In genomic region chr22:28864878-28865596, GRCh38 we compare ENCODE assay signal across 17 cellular contexts. TPM values are rescaled to one million over a fixed set of nuclear protein-coding genes. Genes with fewer than 3 reads are reported as not detected.
DNase-seq lines count a peak whose midpoint lies in the region; ATAC-seq, FAIRE-seq and TF ChIP-seq lines count a peak whose summit lies in the region.
"Had no signal": no experiment of that assay in that cellular context is flagged by ENCODE, and none has a peak within 500 bp of the region (broad histone marks: within the 10 kb centered on the region; RNA-seq: fewer than 3 reads in every experiment).

No MANE protein-coding gene starts in this region.

- 49% methylated on average over 7 of the region's 8 CpGs for WGBS in A549 (ENCODE audit: missing lambda C conversion rate)
- WGBS in pancreas, 2 donors: 41 to 45% methylated on average over 8 of the region's 8 CpGs
- 67 to 71% methylated on average over 8 of the region's 8 CpGs for WGBS in GM23248 (ENCODE audit: low coverage in 1 of 2, low lambda C conversion rate in 2 of 2, missing lambda C conversion rate in 2 of 2), 2 experiments

- in situ Hi-C loops in GM23248 (cut with MboI): loop anchor here (25.0 kb wide), 1 partner anchor 272 kb away; no protein-coding TSS in a partner anchor

- H3K27ac ChIP-seq in A549 (peak overlapping the region; percentile 57 to 70), VCaP (peak overlapping the region; percentile 63), left lung (no peak overlapping the region), pancreas (peak overlapping the region in 1 of 4 donors; percentile 39), GM23248 (no peak overlapping the region)

- TF ChIP-seq POLR2A in A549 (IDR thresholded peaks at IDR 0.05; ENCODE audit: low read length): no peak

- POLR2A ChIA-PET in A549 (lab: Yijun Ruan, JAX): no interaction called here

- FAIRE-seq in A549 (lab: Jason Lieb, UNC): no peak
- no peak for FAIRE-seq in pancreas (lab: Jason Lieb, UNC)

- no peak for TF ChIP-seq RAD21 in A549 (conservative IDR thresholded peaks at IDR 0.05 in 1 of 2, IDR thresholded peaks at IDR 0.05 in 1 of 2)

- CTCF ChIA-PET in A549 (lab: Yijun Ruan, JAX): interaction anchor here (1.4 kb wide), 1 partner anchor 10 kb away, joined by 3 read pairs; no protein-coding TSS in a partner anchor

- H3K9me3 ChIP-seq in A549: no peaks in the 10 kb centered on the region
- H3K9me3 ChIP-seq in left lung: no peaks in the 10 kb centered on the region
- H3K9me3 ChIP-seq in pancreas: no peaks in the 10 kb centered on the region
- no peaks in the 10 kb centered on the region for H3K9me3 ChIP-seq in GM23248 (ENCODE audit: low read depth)
- H3K9me3 ChIP-seq: HAP-1 had no signal

- TF ChIP-seq CTCF in A549 (IDR thresholded peaks at IDR 0.05): no peak
- no peak for TF ChIP-seq CTCF in VCaP (conservative IDR thresholded peaks at IDR 0.05)
- no peak for TF ChIP-seq CTCF in left lung (IDR thresholded peaks at IDR 0.05)
- no peak for TF ChIP-seq CTCF in pancreas (IDR thresholded peaks at IDR 0.05)

- H3K4me3 ChIP-seq in A549 (no peak overlapping the region), left lung (no peak overlapping the region), pancreas (no peak overlapping the region), GM23248 (no peak overlapping the region)
- H3K4me3 ChIP-seq: HAP-1 had no signal

- H2AFZ ChIP-seq in GM23248: no peak overlapping the region

- no peaks in the 10 kb centered on the region for H3K79me2 ChIP-seq in GM23248 (ENCODE audit: insufficient read depth)

- no peaks in the 10 kb centered on the region for H3K9me2 ChIP-seq in GM23248 (ENCODE audit: insufficient read depth)

- intact Hi-C loops in left lung (cut with DNase I): no loop called here
- intact Hi-C loops in pancreas (cut with DNase I): loop anchor here in 1 of 3 donors (5.0 kb wide), 1 partner anchor 172 kb away; no protein-coding TSS in a partner anchor

- H3K4me2 ChIP-seq in A549 (peak overlapping the region; percentile 68), GM23248 (ENCODE audit: unreplicated experiment) (no peak overlapping the region)

- H3K36me3 ChIP-seq in left lung (no peaks in the 10 kb centered on the region), pancreas (no peaks in the 10 kb centered on the region), GM23248 (ENCODE audit: low read depth) (no peaks in the 10 kb centered on the region)
- H3K36me3 ChIP-seq: HAP-1 had no signal

- no peaks in the 10 kb centered on the region for H4K20me1 ChIP-seq in GM23248 (ENCODE audit: insufficient read depth)

- H3K4me1 ChIP-seq in A549 (peaks cover 17% of the 10 kb centered on the region), left lung (no peaks in the 10 kb centered on the region), pancreas (peaks cover 0 to 11% (median 11%) of the 10 kb centered on the region in 3 donors), GM23248 (ENCODE audit: insufficient read depth) (no peaks in the 10 kb centered on the region)
- H3K4me1 ChIP-seq: HAP-1 had no signal

- no peak overlapping the region for H3K9ac ChIP-seq in GM23248

- H3F3A ChIP-seq in GM23248 (ENCODE audit: insufficient read depth): no peaks in the 10 kb centered on the region

- TF ChIP-seq EP300 in A549 (IDR thresholded peaks at IDR 0.05): no peak

- peak; percentile 43 to 46; a peak in 3 of 6 replicates for ATAC-seq in A549
- ATAC-seq in left lung: peak; percentile 97
- peak in 3 of 4 donors; percentile 70 to 94 (median 91) for ATAC-seq in pancreas
- ATAC-seq in HG02642 (IDR thresholded peaks at IDR 0.05; ENCODE audit: poor library complexity, unreplicated experiment): no peak
- no peak for ATAC-seq in GM21526 (IDR thresholded peaks at IDR 0.05; ENCODE audit: low FRiP score, unreplicated experiment)

- no peaks in the 10 kb centered on the region for H3K27me3 ChIP-seq in left lung
- no peaks in the 10 kb centered on the region for H3K27me3 ChIP-seq in pancreas
- H3K27me3 ChIP-seq in GM23248 (replicated peaks; ENCODE audit: insufficient read depth): no peaks in the 10 kb centered on the region

- DNase-seq in A549 (ENCODE audit: low read depth in 1 of 2, low spot score in 1 of 2) (no peak), left lung (peak in 1 of 2 donors; percentile 40), pancreas (peak in 1 of 6 donors; percentile 17), GM23248 (no peak), NCI-H1436 (lab: John Stamatoyannopoulos, UW) (no peak)
- DNase-seq: AML-193; MV-4-11; NCI-H1417 treated with DMSO at 0.1 percent for 48 hours; NCI-H2029 treated with DMSO at 0.1 percent for 48 hours; NCI-H69; NK-92 treated with Interleukin-12 subunit alpha and Interleukin-12 subunit beta, amount 100 ng/mL, for 24 hours; OCI-M1; RPMI8226 had no signal

TF ChIP-seq in A549, 52 proteins besides CTCF, POLR2A, EP300 and RAD21 (continues in another document):
- TF ChIP-seq RNF2 (IDR thresholded peaks at IDR 0.05; ENCODE audit: borderline replicate concordance, low read depth): no peak
- TF ChIP-seq PHF8 (IDR thresholded peaks at IDR 0.05; ENCODE audit: borderline replicate concordance, low read depth): no peak
- no peak for TF ChIP-seq REST (IDR thresholded peaks at IDR 0.05)
- TF ChIP-seq RCOR1 (IDR thresholded peaks at IDR 0.05; ENCODE audit: low read depth, low read length): no peak
- no peak for TF ChIP-seq JUNB (IDR thresholded peaks at IDR 0.05)
- no peak for TF ChIP-seq SMC3 (IDR thresholded peaks at IDR 0.05)
- no peak for TF ChIP-seq HEYL (CRISPR knock-in tag; IDR thresholded peaks at IDR 0.05)
- no peak for TF ChIP-seq FOSL2 (IDR thresholded peaks at IDR 0.05)
- no peak for TF ChIP-seq FOSL2 (CRISPR knock-in tag; IDR thresholded peaks at IDR 0.05)
- no peak for TF ChIP-seq SREBF2 (IDR thresholded peaks at IDR 0.05)
- TF ChIP-seq, protein P1, sequence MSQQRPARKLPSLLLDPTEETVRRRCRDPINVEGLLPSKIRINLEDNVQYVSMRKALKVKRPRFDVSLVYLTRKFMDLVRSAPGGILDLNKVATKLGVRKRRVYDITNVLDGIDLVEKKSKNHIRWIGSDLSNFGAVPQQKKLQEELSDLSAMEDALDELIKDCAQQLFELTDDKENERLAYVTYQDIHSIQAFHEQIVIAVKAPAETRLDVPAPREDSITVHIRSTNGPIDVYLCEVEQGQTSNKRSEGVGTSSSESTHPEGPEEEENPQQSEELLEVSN (IDR thresholded peaks at IDR 0.05; ENCODE audit: borderline replicate concordance, low read depth): no peak
- no peak for TF ChIP-seq HOXB13 (CRISPR knock-in tag; IDR thresholded peaks at IDR 0.05; ENCODE audit: low read depth)
- TF ChIP-seq HOXB5 (CRISPR knock-in tag; IDR thresholded peaks at IDR 0.05): no peak
- no peak for TF ChIP-seq HOXA7 (CRISPR knock-in tag; IDR thresholded peaks at IDR 0.05)
- TF ChIP-seq NFE2L2 (conservative IDR thresholded peaks at IDR 0.05; ENCODE audit: low read length): no peak
- TF ChIP-seq TFCP2L1 (CRISPR knock-in tag; IDR thresholded peaks at IDR 0.05): no peak
- no peak for TF ChIP-seq ELK1 (IDR thresholded peaks at IDR 0.05; ENCODE audit: low read depth, low read length)
- TF ChIP-seq FOXS1 (CRISPR knock-in tag; IDR thresholded peaks at IDR 0.05): no peak
- no peak for TF ChIP-seq EHF (CRISPR knock-in tag; IDR thresholded peaks at IDR 0.05)
- TF ChIP-seq MAX (IDR thresholded peaks at IDR 0.05): no peak

RNA-seq across cellular contexts. Expression of gene ZNRF3, which starts 18.3 kb away (rescaled TPM):
- polyA plus RNA-seq in A549 (2011; rRNA removed) (4.6 and 5.5 TPM in 2 replicates), A549 (2017; fragmentation: RNase III; extraction: RNeasy Plus Mini Kit Qiagen cat#74134 plus additional on column Dnase treatment) (5.5 to 6.9 TPM (median 6.0 TPM) in 3 replicates), pancreas (1 to 10 TPM; 2.4 to 3.1 TPM), GM23248 (2016; fragmentation: Nextera tagmentation; extraction: Ambion mirVana) (0.56 and 0.60 TPM in 2 replicates)
- 6.1 and 9.1 TPM in 2 replicates for polyA plus RNA-seq in A549 (2012; cell fraction: cytosol; rRNA removed)
- polyA plus RNA-seq in A549 (2012; cell fraction: nucleus; rRNA removed): 7.8 and 14.2 TPM in 2 replicates
- polyA minus RNA-seq in A549 (2011; rRNA and poly(A)+ RNA removed): 4.8 and 6.3 TPM in 2 replicates
- total RNA-seq in left lung (10 to 100 TPM in 1 of 2 donors, 1 to 10 TPM in 1; 8.8 to 13.1 TPM), pancreas (1 to 10 TPM; 3.0 to 6.8 (median 4.9) TPM)
- 1.8 and 3.9 TPM in 2 replicates for total RNA-seq in GM23248 (2014; rRNA removed; shearing (Covaris generic))

Comparison
In these comparisons a context has a peak if more than half of its experiments do, and no peak if none do; other contexts are left out.
1. ATAC-seq: peak in A549 (2 of 2), left lung (single experiment) and pancreas (3 of 4); none in HG02642 (single experiment) and GM21526 (single experiment).
2. H3K27ac ChIP-seq: peak in A549 (2 of 2) and VCaP (single experiment); none in left lung (0 of 2) and GM23248 (single experiment).